1 cellular context compared by ENCODE assay signal in genomic region chr2:113756088-113757058, GRCh38.
TF ChIP-seq lines count a peak whose summit lies in the region.

A gene with protein sequence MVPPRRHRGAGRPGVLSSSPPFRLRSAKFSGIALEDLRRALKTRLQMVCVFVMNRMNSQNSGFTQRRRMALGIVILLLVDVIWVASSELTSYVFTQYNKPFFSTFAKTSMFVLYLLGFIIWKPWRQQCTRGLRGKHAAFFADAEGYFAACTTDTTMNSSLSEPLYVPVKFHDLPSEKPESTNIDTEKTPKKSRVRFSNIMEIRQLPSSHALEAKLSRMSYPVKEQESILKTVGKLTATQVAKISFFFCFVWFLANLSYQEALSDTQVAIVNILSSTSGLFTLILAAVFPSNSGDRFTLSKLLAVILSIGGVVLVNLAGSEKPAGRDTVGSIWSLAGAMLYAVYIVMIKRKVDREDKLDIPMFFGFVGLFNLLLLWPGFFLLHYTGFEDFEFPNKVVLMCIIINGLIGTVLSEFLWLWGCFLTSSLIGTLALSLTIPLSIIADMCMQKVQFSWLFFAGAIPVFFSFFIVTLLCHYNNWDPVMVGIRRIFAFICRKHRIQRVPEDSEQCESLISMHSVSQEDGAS (minus strand): TSS chr2:113756642. CDS start chr2:113756409, 233 bp downstream.

TF ChIP-seq in HepG2, 621 proteins besides CTCF, POLR2A, EP300 and RAD21 (continued from another document and continues in another):
- TF ChIP-seq ZNF770 (CRISPR knock-in tag; IDR thresholded peaks at IDR 0.05) (peak; percentile 45; the same call in 1 of the 2 replicates), HDAC1 (CRISPR knock-in tag; IDR thresholded peaks at IDR 0.05) (peak; percentile 98), NR2F1 (CRISPR knock-in tag; IDR thresholded peaks at IDR 0.05) (peak in 1 of 2 experiments; percentile 69; a peak in 2 of 4 replicates), ZNF547 (CRISPR knock-in tag; IDR thresholded peaks at IDR 0.05) (peak; percentile 90), ZNF563 (CRISPR knock-in tag; IDR thresholded peaks at IDR 0.05) (peak; percentile 96), PHF5A (CRISPR knock-in tag; IDR thresholded peaks at IDR 0.05; ENCODE audit: low read depth, unreplicated experiment) (peak; percentile 77), NR2F6 (IDR thresholded peaks at IDR 0.05) (no peak), NR2F6 (CRISPR knock-in tag; IDR thresholded peaks at IDR 0.05) (no peak), ZC3H13 (CRISPR knock-in tag; IDR thresholded peaks at IDR 0.05) (peak; percentile 89), ZNF75D (CRISPR knock-in tag; IDR thresholded peaks at IDR 0.05; ENCODE audit: borderline replicate concordance) (no peak), SMAD1 (CRISPR knock-in tag; IDR thresholded peaks at IDR 0.05; ENCODE audit: borderline replicate concordance, low read depth) (peak; percentile 98), ARID2 (CRISPR knock-in tag; IDR thresholded peaks at IDR 0.05; ENCODE audit: borderline replicate concordance) (no peak), ZC3H4 (CRISPR knock-in tag; IDR thresholded peaks at IDR 0.05; ENCODE audit: borderline replicate concordance) (no peak), RFX1 (IDR thresholded peaks at IDR 0.05) (no peak), KLF11 (CRISPR knock-in tag; IDR thresholded peaks at IDR 0.05) (peak; percentile 59; the same call in 1 of the 2 replicates), ZKSCAN8 (CRISPR knock-in tag; IDR thresholded peaks at IDR 0.05; ENCODE audit: borderline replicate concordance) (no peak), USF2 (IDR thresholded peaks at IDR 0.05; ENCODE audit: low read depth, low read length) (no peak), USF2 (CRISPR knock-in tag; IDR thresholded peaks at IDR 0.05; ENCODE audit: borderline replicate concordance) (no peak), SIN3A (IDR thresholded peaks at IDR 0.05; ENCODE audit: borderline replicate concordance, low read depth, low read length) (peak; percentile 85; the same call in 1 of the 2 replicates), ZNF343 (CRISPR knock-in tag; IDR thresholded peaks at IDR 0.05) (no peak; the same call in none of the 2 replicates), ZFP91 (CRISPR knock-in tag; IDR thresholded peaks at IDR 0.05; ENCODE audit: borderline replicate concordance) (peak; percentile 97), REL (CRISPR knock-in tag; conservative IDR thresholded peaks at IDR 0.05) (peak; percentile 91), PAX8 (CRISPR knock-in tag; IDR thresholded peaks at IDR 0.05; ENCODE audit: borderline replicate concordance) (0 out of 2 replicates have a peak, but pooled peaks have one; percentile 84), ZFX (CRISPR knock-in tag; IDR thresholded peaks at IDR 0.05; ENCODE audit: low read depth) (peak; percentile 100), ZNF292 (CRISPR knock-in tag; IDR thresholded peaks at IDR 0.05; ENCODE audit: borderline replicate concordance, low read depth) (no peak), MED13 (CRISPR knock-in tag; IDR thresholded peaks at IDR 0.05) (peak; percentile 85), GPN1 (CRISPR knock-in tag; IDR thresholded peaks at IDR 0.05; ENCODE audit: borderline replicate concordance) (peak; percentile 90; the same call in 1 of the 2 replicates), GABPB1 (CRISPR knock-in tag; IDR thresholded peaks at IDR 0.05) (peak; percentile 97), YEATS2 (CRISPR knock-in tag; IDR thresholded peaks at IDR 0.05; ENCODE audit: borderline replicate concordance) (peak; percentile 88), ZNF839 (CRISPR knock-in tag; IDR thresholded peaks at IDR 0.05; ENCODE audit: borderline replicate concordance) (peak; percentile 78; the same call in 1 of the 2 replicates), PRDM15 (CRISPR knock-in tag; IDR thresholded peaks at IDR 0.05) (peak; percentile 73), SETDB1 (CRISPR knock-in tag; IDR thresholded peaks at IDR 0.05; ENCODE audit: borderline replicate concordance) (no peak), ZNF24 (IDR thresholded peaks at IDR 0.05) (no peak), ZBTB33 (CRISPR knock-in tag; IDR thresholded peaks at IDR 0.05) (peak; percentile 48; the same call in 1 of the 2 replicates), YEATS4 (CRISPR knock-in tag; IDR thresholded peaks at IDR 0.05; ENCODE audit: borderline replicate concordance) (peak; percentile 99), DR1 (CRISPR knock-in tag; IDR thresholded peaks at IDR 0.05) (peak; percentile 80; the same call in 1 of the 2 replicates), ZNF143 (CRISPR knock-in tag; IDR thresholded peaks at IDR 0.05) (peak; percentile 70; the same call in 1 of the 2 replicates), RFXANK (CRISPR knock-in tag; IDR thresholded peaks at IDR 0.05) (no peak), ZNF234 (CRISPR knock-in tag; conservative IDR thresholded peaks at IDR 0.05) (peak; percentile 97; the same call in 1 of the 2 replicates), GATAD1 (CRISPR knock-in tag; IDR thresholded peaks at IDR 0.05) (peak; percentile 97), ZBTB7B (CRISPR knock-in tag; IDR thresholded peaks at IDR 0.05) (peak; percentile 94)
- TF ChIP-seq, protein P1, sequence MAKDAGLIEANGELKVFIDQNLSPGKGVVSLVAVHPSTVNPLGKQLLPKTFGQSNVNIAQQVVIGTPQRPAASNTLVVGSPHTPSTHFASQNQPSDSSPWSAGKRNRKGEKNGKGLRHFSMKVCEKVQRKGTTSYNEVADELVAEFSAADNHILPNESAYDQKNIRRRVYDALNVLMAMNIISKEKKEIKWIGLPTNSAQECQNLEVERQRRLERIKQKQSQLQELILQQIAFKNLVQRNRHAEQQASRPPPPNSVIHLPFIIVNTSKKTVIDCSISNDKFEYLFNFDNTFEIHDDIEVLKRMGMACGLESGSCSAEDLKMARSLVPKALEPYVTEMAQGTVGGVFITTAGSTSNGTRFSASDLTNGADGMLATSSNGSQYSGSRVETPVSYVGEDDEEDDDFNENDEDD (CRISPR knock-in tag; IDR thresholded peaks at IDR 0.05; ENCODE audit: borderline replicate concordance) = peak; percentile 94
- TF ChIP-seq, protein P2, sequence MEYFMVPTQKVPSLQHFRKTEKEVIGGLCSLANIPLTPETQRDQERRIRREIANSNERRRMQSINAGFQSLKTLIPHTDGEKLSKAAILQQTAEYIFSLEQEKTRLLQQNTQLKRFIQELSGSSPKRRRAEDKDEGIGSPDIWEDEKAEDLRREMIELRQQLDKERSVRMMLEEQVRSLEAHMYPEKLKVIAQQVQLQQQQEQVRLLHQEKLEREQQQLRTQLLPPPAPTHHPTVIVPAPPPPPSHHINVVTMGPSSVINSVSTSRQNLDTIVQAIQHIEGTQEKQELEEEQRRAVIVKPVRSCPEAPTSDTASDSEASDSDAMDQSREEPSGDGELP (IDR thresholded peaks at IDR 0.05; ENCODE audit: borderline replicate concordance, low read depth) = peak; percentile 33; the same call in 1 of the 2 replicates
- TF ChIP-seq, protein P3, sequence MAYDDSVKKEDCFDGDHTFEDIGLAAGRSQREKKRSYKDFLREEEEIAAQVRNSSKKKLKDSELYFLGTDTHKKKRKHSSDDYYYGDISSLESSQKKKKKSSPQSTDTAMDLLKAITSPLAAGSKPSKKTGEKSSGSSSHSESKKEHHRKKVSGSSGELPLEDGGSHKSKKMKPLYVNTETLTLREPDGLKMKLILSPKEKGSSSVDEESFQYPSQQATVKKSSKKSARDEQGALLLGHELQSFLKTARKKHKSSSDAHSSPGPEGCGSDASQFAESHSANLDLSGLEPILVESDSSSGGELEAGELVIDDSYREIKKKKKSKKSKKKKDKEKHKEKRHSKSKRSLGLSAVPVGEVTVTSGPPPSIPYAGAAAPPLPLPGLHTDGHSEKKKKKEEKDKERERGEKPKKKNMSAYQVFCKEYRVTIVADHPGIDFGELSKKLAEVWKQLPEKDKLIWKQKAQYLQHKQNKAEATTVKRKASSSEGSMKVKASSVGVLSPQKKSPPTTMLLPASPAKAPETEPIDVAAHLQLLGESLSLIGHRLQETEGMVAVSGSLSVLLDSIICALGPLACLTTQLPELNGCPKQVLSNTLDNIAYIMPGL (CRISPR knock-in tag; IDR thresholded peaks at IDR 0.05; ENCODE audit: borderline replicate concordance in 1 of 2, low read depth in 1 of 2) = peak; percentile 98 to 99
- TF ChIP-seq, protein P4, sequence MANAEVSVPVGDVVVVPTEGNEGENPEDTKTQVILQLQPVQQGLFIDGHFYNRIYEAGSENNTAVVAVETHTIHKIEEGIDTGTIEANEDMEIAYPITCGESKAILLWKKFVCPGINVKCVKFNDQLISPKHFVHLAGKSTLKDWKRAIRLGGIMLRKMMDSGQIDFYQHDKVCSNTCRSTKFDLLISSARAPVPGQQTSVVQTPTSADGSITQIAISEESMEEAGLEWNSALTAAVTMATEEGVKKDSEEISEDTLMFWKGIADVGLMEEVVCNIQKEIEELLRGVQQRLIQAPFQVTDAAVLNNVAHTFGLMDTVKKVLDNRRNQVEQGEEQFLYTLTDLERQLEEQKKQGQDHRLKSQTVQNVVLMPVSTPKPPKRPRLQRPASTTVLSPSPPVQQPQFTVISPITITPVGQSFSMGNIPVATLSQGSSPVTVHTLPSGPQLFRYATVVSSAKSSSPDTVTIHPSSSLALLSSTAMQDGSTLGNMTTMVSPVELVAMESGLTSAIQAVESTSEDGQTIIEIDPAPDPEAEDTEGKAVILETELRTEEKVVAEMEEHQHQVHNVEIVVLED (CRISPR knock-in tag; IDR thresholded peaks at IDR 0.05; ENCODE audit: borderline replicate concordance) = peak; percentile 93
